11 cellular contexts compared by ENCODE assay signal in the genomic region with DNA sequence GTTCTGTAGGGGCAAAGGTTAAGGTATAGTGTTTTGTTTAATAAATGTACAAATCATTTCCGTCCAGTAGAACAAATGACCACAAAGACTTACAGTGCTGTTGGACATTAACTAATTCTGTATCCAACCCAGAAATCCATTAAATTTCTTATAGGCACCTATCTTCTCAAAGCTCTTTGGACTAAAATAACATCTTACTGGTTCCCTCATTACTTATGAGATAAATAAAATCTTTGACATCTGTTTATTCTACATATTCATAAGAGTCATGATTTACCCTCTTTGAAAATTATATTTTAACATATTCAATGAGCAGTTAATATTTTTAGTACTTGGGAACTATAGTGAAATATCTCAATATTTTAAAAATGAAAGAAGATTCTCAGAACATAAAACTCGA.
"Had no signal": no experiment of that assay in that cellular context is flagged by ENCODE, and none has a peak within 500 bp of the region (broad histone marks: within the 10 kb centered on the region; RNA-seq: fewer than 3 reads in every experiment).

No MANE protein-coding gene starts in this region.

- H3K4me3 ChIP-seq: GM23248, GM23338, HAP-1 had no signal

- H3K36me3 ChIP-seq: HAP-1 had no signal

- H3K9me3 ChIP-seq: HAP-1 had no signal

- H3K4me1 ChIP-seq: HAP-1 had no signal

- H3K27ac ChIP-seq: GM23248 had no signal

- ATAC-seq: GM23338, HCT116 had no signal

- DNase-seq: GM23248, GOT3, H7, H9, HCEC 1CT, HFFc6 had no signal

- FAIRE-seq: H1, H54 had no signal
